9 cellular contexts compared by ENCODE assay signal in genomic region chr9:37529111-37529510, GRCh38. TPM values are rescaled to one million over a fixed set of nuclear protein-coding genes. Genes with fewer than 3 reads are reported as not detected.
DNase-seq lines count a peak whose midpoint lies in the region; ATAC-seq and TF ChIP-seq lines count a peak whose summit lies in the region.
"Had no signal": no experiment of that assay in that cellular context is flagged by ENCODE, and none has a peak within 500 bp of the region (broad histone marks: within the 10 kb centered on the region; RNA-seq: fewer than 3 reads in every experiment).

No MANE protein-coding gene starts in this region.

- peaks cover 12% of the 10 kb centered on the region for H3K36me3 Mint-ChIP-seq in activated T-cell treated with anti-CD3 and anti-CD28 coated beads, Interleukin-2, amount 50 U/mL, for 4 hours (ENCODE audit: insufficient read depth)
- H3K36me3 Mint-ChIP-seq in nephron (ENCODE audit: low read depth) = peaks cover 59% of the 10 kb centered on the region

- H3K4me1 ChIP-seq in thyroid gland (no peaks in the 10 kb centered on the region), ovary (ENCODE audit: insufficient read depth) (no peaks in the 10 kb centered on the region)

- TF ChIP-seq CTCF in nephron (IDR thresholded peaks at IDR 0.05; ENCODE audit: unreplicated experiment in 3 of 3) = no peak
- TF ChIP-seq CTCF in foreskin fibroblast (IDR thresholded peaks at IDR 0.05; ENCODE audit: low read depth, low read length) = no peak
- TF ChIP-seq CTCF in thyroid gland (IDR thresholded peaks at IDR 0.05) = no peak
- TF ChIP-seq CTCF in ovary (IDR thresholded peaks at IDR 0.05) = no peak

- no peak for TF ChIP-seq POLR2A in thyroid gland (IDR thresholded peaks at IDR 0.05)
- TF ChIP-seq POLR2A in ovary (IDR thresholded peaks at IDR 0.05) = no peak

- H3K27me3 ChIP-seq in thyroid gland (no peaks in the 10 kb centered on the region), ovary (no peaks in the 10 kb centered on the region)
- H3K27me3 ChIP-seq: dorsolateral prefrontal cortex had no signal

- intact Hi-C loops in thyroid gland (cut with DNase I) = no loop called here
- intact Hi-C loops in ovary (cut with DNase I) = no loop called here

- 80 to 86% methylated on average over 13 to 14 of the region's 14 CpGs for WGBS in thyroid gland, 2 donors
- 91 to 92% (median 92%) methylated on average over 14 of the region's 14 CpGs for WGBS in ovary, 3 donors

- H3K27ac Mint-ChIP-seq in nephron = peak overlapping the region; percentile 39 to 88 (median 58)

- peak overlapping the region; percentile 74 for H3K4me3 Mint-ChIP-seq in activated T-cell treated with anti-CD3 and anti-CD28 coated beads, Interleukin-2, amount 50 U/mL, for 4 hours
- no peak overlapping the region for H3K4me3 Mint-ChIP-seq in nephron

- no peaks in the 10 kb centered on the region for H3K27me3 Mint-ChIP-seq in activated T-cell treated with anti-CD3 and anti-CD28 coated beads, Interleukin-2, amount 50 U/mL, for 4 hours (ENCODE audit: low read depth)
- no peaks in the 10 kb centered on the region for H3K27me3 Mint-ChIP-seq in nephron (ENCODE audit: low read depth)

- H3K9me3 ChIP-seq in thyroid gland = no peaks in the 10 kb centered on the region
- no peaks in the 10 kb centered on the region for H3K9me3 ChIP-seq in ovary

- H3K9me3 Mint-ChIP-seq in activated T-cell treated with anti-CD3 and anti-CD28 coated beads, Interleukin-2, amount 50 U/mL, for 4 hours = no peaks in the 10 kb centered on the region
- H3K9me3 Mint-ChIP-seq in nephron = no peaks in the 10 kb centered on the region

- TF ChIP-seq EP300 in ovary (IDR thresholded peaks at IDR 0.05) = no peak

- H3K36me3 ChIP-seq in thyroid gland (peaks cover 7 to 15% of the 10 kb centered on the region in 2 donors), ovary (no peaks in the 10 kb centered on the region)

- H3K4me3 ChIP-seq in foreskin fibroblast (ENCODE audit: low read depth in 1 of 2, low read length in 2 of 2) = no peak overlapping the region
- H3K4me3 ChIP-seq in thyroid gland (replicated peaks in 1 of 3) = no peak overlapping the region
- no peak overlapping the region for H3K4me3 ChIP-seq in ovary
- H3K4me3 ChIP-seq: dorsolateral prefrontal cortex had no signal

- DNase-seq in NCI-H128 (lab: John Stamatoyannopoulos, UW; ENCODE audit: unreplicated experiment) (peak; percentile 16), SIG-M5 (lab: John Stamatoyannopoulos, UW) (no peak), foreskin fibroblast (no peak), thyroid gland (no peak), ovary (no peak)
- peak; percentile 70 for DNase-seq in activated T-cell treated with anti-CD3 and anti-CD28 coated beads, Interleukin-2, amount 50 U/mL, for 4 hours

- H3K4me1 Mint-ChIP-seq in activated T-cell treated with anti-CD3 and anti-CD28 coated beads, Interleukin-2, amount 50 U/mL, for 4 hours (ENCODE audit: low read depth) = peaks cover 32% of the 10 kb centered on the region
- peaks cover 5% of the 10 kb centered on the region for H3K4me1 Mint-ChIP-seq in nephron

- H3K27ac ChIP-seq in thyroid gland (no peak overlapping the region), ovary (no peak overlapping the region)

- peak; percentile 64 for ATAC-seq in GM19023 (IDR thresholded peaks at IDR 0.05; ENCODE audit: unreplicated experiment)
- peak; percentile 82 to 87 for ATAC-seq in activated T-cell treated with anti-CD3 and anti-CD28 coated beads, Interleukin-2, amount 50 U/mL, for 4 hours

RNA-seq across cellular contexts. Expression of gene POLR1E, which starts 43.4 kb away (rescaled TPM):
- total RNA-seq in activated T-cell treated with anti-CD3 and anti-CD28 coated beads, Interleukin-2, amount 50 U/mL, for 4 hours = 10 to 100 TPM; 82.4 to 92.2 (median 85.2) TPM
- total RNA-seq in thyroid gland (10 to 100 TPM; 14.8 to 23.3 (median 18.5) TPM), ovary (10 to 100 TPM; 26.3 to 45.8 (median 38.0) TPM)
- 10 to 100 TPM; 41.8 to 48.9 TPM for polyA plus RNA-seq in ovary

RNA-seq across cellular contexts. Expression of gene FBXO10, which starts 47.1 kb away (rescaled TPM):
- 1 to 10 TPM; 1.7 to 2.7 (median 2.5) TPM for total RNA-seq in activated T-cell treated with anti-CD3 and anti-CD28 coated beads, Interleukin-2, amount 50 U/mL, for 4 hours
- total RNA-seq in thyroid gland (10 to 100 TPM in 2 of 4 donors, 1 to 10 TPM in 2; 6.6 to 17.5 (median 12.2) TPM), ovary (1 to 10 TPM; 3.0 to 7.2 (median 4.7) TPM)
- polyA plus RNA-seq in ovary = 1 to 10 TPM; 3.2 to 6.7 TPM

Comparison
In these comparisons a context has a peak if more than half of its experiments do, and no peak if none do; other contexts are left out.
1. DNase-seq: peak in NCI-H128 (single experiment) and activated T-cell treated with anti-CD3 and anti-CD28 coated beads, Interleukin-2, amount 50 U/mL, for 4 hours (single experiment); none in SIG-M5 (single experiment), foreskin fibroblast (0 of 2), thyroid gland (0 of 2) and ovary (0 of 5).